ENCODE assay signal across 9 cellular contexts in genomic region chrX:132737743-132738142, GRCh38.
A peak's percentile ranks its signal among the peaks of the same experiment; 100 is the strongest.
DNase-seq lines count a peak whose midpoint lies in the region; ATAC-seq and TF ChIP-seq lines count a peak whose summit lies in the region.
"Had no signal": no experiment of that assay in that cellular context is flagged by ENCODE, and none has a peak within 500 bp of the region (broad histone marks: within the 10 kb centered on the region; RNA-seq: fewer than 3 reads in every experiment).

No MANE protein-coding gene starts in this region.

- DNase-seq in CD1c-positive myeloid dendritic cell (ENCODE audit: extremely low spot score) (peak; percentile 30), MG63 (peak; percentile 82), coronary artery (ENCODE audit: low spot score) (no peak), Peyer's patch (no peak), WTC11 (ENCODE audit: low spot score) (no peak)
- DNase-seq in naive thymus-derived CD8-positive, alpha-beta T cell = peak in 7 of 10 donors; percentile 0 to 20 (median 13)
- DNase-seq: trophoblast cell had no signal

- H3K36me3 ChIP-seq in MG63 = no peaks in the 10 kb centered on the region
- no peaks in the 10 kb centered on the region for H3K36me3 ChIP-seq in Peyer's patch

- H3K4me3 ChIP-seq in MG63 (no peak overlapping the region), coronary artery (no peak overlapping the region), Peyer's patch (no peak overlapping the region)

- H3K27ac ChIP-seq in coronary artery = no peak overlapping the region
- H3K27ac ChIP-seq in Peyer's patch = no peak overlapping the region

- no peak overlapping the region for H3K27ac Mint-ChIP-seq in activated T-helper 17 cell treated with anti-CD3 and anti-CD28 coated beads, Interleukin-2, amount 50 U/mL, for 72 hours
- H3K27ac Mint-ChIP-seq in naive thymus-derived CD8-positive, alpha-beta T cell = peak overlapping the region in 3 of 10 donors; percentile 22 to 58 (median 23)
- no peak overlapping the region for H3K27ac Mint-ChIP-seq in WTC11

- H3K9me3 ChIP-seq in MG63 (no peaks in the 10 kb centered on the region), Peyer's patch (no peaks in the 10 kb centered on the region)

- H3K9me3 Mint-ChIP-seq in activated T-helper 17 cell treated with anti-CD3 and anti-CD28 coated beads, Interleukin-2, amount 50 U/mL, for 72 hours = no peaks in the 10 kb centered on the region
- no peaks in the 10 kb centered on the region for H3K9me3 Mint-ChIP-seq in naive thymus-derived CD8-positive, alpha-beta T cell
- no peaks in the 10 kb centered on the region for H3K9me3 Mint-ChIP-seq in WTC11

- no peaks in the 10 kb centered on the region for H3K4me1 ChIP-seq in Peyer's patch

- no peaks in the 10 kb centered on the region for H3K4me1 Mint-ChIP-seq in activated T-helper 17 cell treated with anti-CD3 and anti-CD28 coated beads, Interleukin-2, amount 50 U/mL, for 72 hours
- peaks cover 4 to 29% (median 22%) of the 10 kb centered on the region in 4 donors for H3K4me1 Mint-ChIP-seq in naive thymus-derived CD8-positive, alpha-beta T cell
- peaks cover 22% of the 10 kb centered on the region for H3K4me1 Mint-ChIP-seq in WTC11

- TF ChIP-seq CTCF in coronary artery (IDR thresholded peaks at IDR 0.05) (no peak), Peyer's patch (IDR thresholded peaks at IDR 0.05) (no peak), WTC11 (IDR thresholded peaks at IDR 0.05) (no peak)

- POLR2A ChIA-PET in naive thymus-derived CD8-positive, alpha-beta T cell (lab: Charles Lee) = no interaction called here
- POLR2A ChIA-PET in WTC11 (lab: Charles Lee) = no interaction called here

- H3K4me3 Mint-ChIP-seq in activated T-helper 17 cell treated with anti-CD3 and anti-CD28 coated beads, Interleukin-2, amount 50 U/mL, for 72 hours = no peak overlapping the region
- H3K4me3 Mint-ChIP-seq in naive thymus-derived CD8-positive, alpha-beta T cell = peak overlapping the region in 8 of 10 donors; percentile 13 to 65 (median 40)
- H3K4me3 Mint-ChIP-seq in WTC11 = no peak overlapping the region

- CTCF ChIA-PET in WTC11 (lab: Charles Lee) = interaction anchor here (1.5 to 1.6 kb wide), 2 partner anchors 61 to 267 kb away, joined by 3 to 4 read pairs; no protein-coding TSS in a partner anchor

- ATAC-seq in activated T-helper 17 cell treated with anti-CD3 and anti-CD28 coated beads, Interleukin-2, amount 50 U/mL, for 72 hours (replicated peaks) = peak; percentile 93
- ATAC-seq in naive thymus-derived CD8-positive, alpha-beta T cell = peak; percentile 25 to 60
- ATAC-seq in GM18907 (IDR thresholded peaks at IDR 0.05; ENCODE audit: unreplicated experiment) = no peak
- ATAC-seq in WTC11 = no peak

- H3K27me3 Mint-ChIP-seq in activated T-helper 17 cell treated with anti-CD3 and anti-CD28 coated beads, Interleukin-2, amount 50 U/mL, for 72 hours = peaks cover 3% of the 10 kb centered on the region
- no peaks in the 10 kb centered on the region for H3K27me3 Mint-ChIP-seq in naive thymus-derived CD8-positive, alpha-beta T cell
- peaks cover 46% of the 10 kb centered on the region for H3K27me3 Mint-ChIP-seq in WTC11 (ENCODE audit: low read depth)

- H3K27me3 ChIP-seq in MG63 (no peaks in the 10 kb centered on the region), Peyer's patch (no peaks in the 10 kb centered on the region)

- H3K36me3 Mint-ChIP-seq in activated T-helper 17 cell treated with anti-CD3 and anti-CD28 coated beads, Interleukin-2, amount 50 U/mL, for 72 hours (ENCODE audit: low read depth) = no peaks in the 10 kb centered on the region
- no peaks in the 10 kb centered on the region for H3K36me3 Mint-ChIP-seq in naive thymus-derived CD8-positive, alpha-beta T cell
- no peaks in the 10 kb centered on the region for H3K36me3 Mint-ChIP-seq in WTC11

- TF ChIP-seq POLR2A in Peyer's patch (IDR thresholded peaks at IDR 0.05) = no peak

TF ChIP-seq in WTC11, 78 proteins besides CTCF, POLR2A, EP300 and RAD21 (continues in another document):
- TF ChIP-seq SMAD3 (CRISPR knock-in tag; IDR thresholded peaks at IDR 0.05; ENCODE audit: borderline replicate concordance) (no peak), ATF1 (CRISPR knock-in tag; IDR thresholded peaks at IDR 0.05) (no peak), ZNF317 (CRISPR knock-in tag; IDR thresholded peaks at IDR 0.05; ENCODE audit: borderline replicate concordance, low read depth) (no peak), ZNF263 (CRISPR knock-in tag; IDR thresholded peaks at IDR 0.05; ENCODE audit: low read depth) (no peak), TP53 (CRISPR knock-in tag; IDR thresholded peaks at IDR 0.05) (no peak), ZNF671 (CRISPR knock-in tag; IDR thresholded peaks at IDR 0.05) (no peak), ERG (CRISPR knock-in tag; IDR thresholded peaks at IDR 0.05) (no peak), FOXK1 (CRISPR knock-in tag; IDR thresholded peaks at IDR 0.05) (no peak), ZBTB43 (CRISPR knock-in tag; IDR thresholded peaks at IDR 0.05) (no peak), ZNF121 (CRISPR knock-in tag; IDR thresholded peaks at IDR 0.05) (no peak), SP1 (CRISPR knock-in tag; conservative IDR thresholded peaks at IDR 0.05) (no peak), ZMAT4 (CRISPR knock-in tag; IDR thresholded peaks at IDR 0.05) (no peak), SMAD4 (CRISPR knock-in tag; IDR thresholded peaks at IDR 0.05) (no peak)
- TF ChIP-seq, protein P1, sequence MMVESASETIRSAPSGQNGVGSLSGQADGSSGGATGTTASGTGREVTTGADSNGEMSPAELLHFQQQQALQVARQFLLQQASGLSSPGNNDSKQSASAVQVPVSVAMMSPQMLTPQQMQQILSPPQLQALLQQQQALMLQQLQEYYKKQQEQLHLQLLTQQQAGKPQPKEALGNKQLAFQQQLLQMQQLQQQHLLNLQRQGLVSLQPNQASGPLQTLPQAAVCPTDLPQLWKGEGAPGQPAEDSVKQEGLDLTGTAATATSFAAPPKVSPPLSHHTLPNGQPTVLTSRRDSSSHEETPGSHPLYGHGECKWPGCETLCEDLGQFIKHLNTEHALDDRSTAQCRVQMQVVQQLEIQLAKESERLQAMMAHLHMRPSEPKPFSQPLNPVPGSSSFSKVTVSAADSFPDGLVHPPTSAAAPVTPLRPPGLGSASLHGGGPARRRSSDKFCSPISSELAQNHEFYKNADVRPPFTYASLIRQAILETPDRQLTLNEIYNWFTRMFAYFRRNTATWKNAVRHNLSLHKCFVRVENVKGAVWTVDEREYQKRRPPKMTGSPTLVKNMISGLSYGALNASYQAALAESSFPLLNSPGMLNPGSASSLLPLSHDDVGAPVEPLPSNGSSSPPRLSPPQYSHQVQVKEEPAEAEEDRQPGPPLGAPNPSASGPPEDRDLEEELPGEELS (CRISPR knock-in tag; IDR thresholded peaks at IDR 0.05) = no peak
- TF ChIP-seq, protein P2, sequence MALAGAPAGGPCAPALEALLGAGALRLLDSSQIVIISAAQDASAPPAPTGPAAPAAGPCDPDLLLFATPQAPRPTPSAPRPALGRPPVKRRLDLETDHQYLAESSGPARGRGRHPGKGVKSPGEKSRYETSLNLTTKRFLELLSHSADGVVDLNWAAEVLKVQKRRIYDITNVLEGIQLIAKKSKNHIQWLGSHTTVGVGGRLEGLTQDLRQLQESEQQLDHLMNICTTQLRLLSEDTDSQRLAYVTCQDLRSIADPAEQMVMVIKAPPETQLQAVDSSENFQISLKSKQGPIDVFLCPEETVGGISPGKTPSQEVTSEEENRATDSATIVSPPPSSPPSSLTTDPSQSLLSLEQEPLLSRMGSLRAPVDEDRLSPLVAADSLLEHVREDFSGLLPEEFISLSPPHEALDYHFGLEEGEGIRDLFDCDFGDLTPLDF (CRISPR knock-in tag; IDR thresholded peaks at IDR 0.05) = no peak

Comparison
In these comparisons a context has a peak if more than half of its experiments do, and no peak if none do; other contexts are left out.
1. DNase-seq: peak in CD1c-positive myeloid dendritic cell (single experiment), MG63 (single experiment) and naive thymus-derived CD8-positive, alpha-beta T cell (7 of 10); none in coronary artery (single experiment), Peyer's patch (0 of 3) and WTC11 (single experiment).
2. ATAC-seq: peak in activated T-helper 17 cell treated with anti-CD3 and anti-CD28 coated beads, Interleukin-2, amount 50 U/mL, for 72 hours (single experiment) and naive thymus-derived CD8-positive, alpha-beta T cell (2 of 2); none in GM18907 (single experiment) and WTC11 (single experiment).
3. H3K4me3 Mint-ChIP-seq: peak in naive thymus-derived CD8-positive, alpha-beta T cell (8 of 10); none in activated T-helper 17 cell treated with anti-CD3 and anti-CD28 coated beads, Interleukin-2, amount 50 U/mL, for 72 hours (single experiment) and WTC11 (single experiment).